ENCODE assay signal across 13 cellular contexts in genomic region chr2:106197878-106198277, GRCh38. TPM values are rescaled to one million over a fixed set of nuclear protein-coding genes. Genes with fewer than 3 reads are reported as not detected.
DNase-seq lines count a peak whose midpoint lies in the region; TF ChIP-seq lines count a peak whose summit lies in the region.
"Had no signal": no experiment of that assay in that cellular context is flagged by ENCODE, and none has a peak within 500 bp of the region (broad histone marks: within the 10 kb centered on the region; RNA-seq: fewer than 3 reads in every experiment).

No MANE protein-coding gene starts in this region.

- peaks cover 10% of the 10 kb centered on the region for H3K4me1 Mint-ChIP-seq in activated naive CD4-positive, alpha-beta T cell treated with anti-CD3 and anti-CD28 coated beads for 36 hours (ENCODE audit: low read depth)

- H3K23ac ChIP-seq in neuronal stem cell (ENCODE audit: low read depth, low read length, poor library complexity) = no peak overlapping the region

- H3K36me3 ChIP-seq in SJCRH30 = no peaks in the 10 kb centered on the region
- H3K36me3 ChIP-seq in esophagus muscularis mucosa = no peaks in the 10 kb centered on the region
- H3K36me3 ChIP-seq in osteoblast (ENCODE audit: insufficient read depth, low read length) = no peaks in the 10 kb centered on the region
- no peaks in the 10 kb centered on the region for H3K36me3 ChIP-seq in uterus
- H3K36me3 ChIP-seq in neuronal stem cell (replicated peaks in 1 of 2; ENCODE audit: control insufficient read depth in 2 of 2, insufficient read depth in 2 of 2, low read length in 2 of 2) = no peaks in the 10 kb centered on the region

- H3K9ac ChIP-seq in neuronal stem cell (ENCODE audit: low read depth, low read length, poor library complexity) = no peak overlapping the region

- no peak overlapping the region for H3K4me3 Mint-ChIP-seq in activated naive CD4-positive, alpha-beta T cell treated with anti-CD3 and anti-CD28 coated beads for 36 hours
- H3K4me3 Mint-ChIP-seq: GM23338; stimulated activated naive B cell treated with anti-CD40 and anti-IgM and Interleukin-4, amounts not matched to agents 10 μg/mL and 1 μg/mL and 100 μg/mL, for 72 hours had no signal

- no peak overlapping the region for H3K4ac ChIP-seq in neuronal stem cell (ENCODE audit: low read length)

- H3K79me1 ChIP-seq in neuronal stem cell (ENCODE audit: low read depth, low read length) = peaks cover 4% of the 10 kb centered on the region

- no peaks in the 10 kb centered on the region for H4K20me1 ChIP-seq in osteoblast (ENCODE audit: insufficient read depth, low read length)

- H3K4me1 ChIP-seq in SJCRH30 (peaks cover 30% of the 10 kb centered on the region), esophagus muscularis mucosa (peaks cover 3 to 28% (median 26%) of the 10 kb centered on the region in 4 donors), osteoblast (ENCODE audit: insufficient read depth, low read length) (peaks cover 17% of the 10 kb centered on the region), uterus (no peaks in the 10 kb centered on the region), neuronal stem cell (ENCODE audit: control insufficient read depth in 2 of 2, insufficient read depth in 1 of 2, low read depth in 1 of 2, low read length in 2 of 2) (peaks cover 4 to 5% of the 10 kb centered on the region in 2 donors)

- peak overlapping the region; percentile 44 for H3K27ac ChIP-seq in SJCRH30
- peak overlapping the region; percentile 55 to 71 (median 64) for H3K27ac ChIP-seq in esophagus muscularis mucosa (replicated peaks in 1 of 4)
- no peak overlapping the region for H3K27ac ChIP-seq in osteoblast (ENCODE audit: low read depth, low read length)
- no peak overlapping the region for H3K27ac ChIP-seq in uterus
- H3K27ac ChIP-seq in neuronal stem cell (replicated peaks; ENCODE audit: low read length) = no peak overlapping the region

- H3K4me3 ChIP-seq in SJCRH30 = no peak overlapping the region
- H3K4me3 ChIP-seq in esophagus muscularis mucosa = no peak overlapping the region
- H3K4me3 ChIP-seq in osteoblast (ENCODE audit: insufficient read depth, low read length) = no peak overlapping the region
- H3K4me3 ChIP-seq in uterus = no peak overlapping the region
- H3K4me3 ChIP-seq in neuronal stem cell (ENCODE audit: low read length in 2 of 2) = no peak overlapping the region
- H3K4me3 ChIP-seq: GM23338 had no signal

- no peak overlapping the region for H3K27ac Mint-ChIP-seq in activated naive CD4-positive, alpha-beta T cell treated with anti-CD3 and anti-CD28 coated beads for 36 hours
- H3K27ac Mint-ChIP-seq: activated naive CD4-positive, alpha-beta T cell treated with anti-CD3 and anti-CD28 coated beads, Interleukin-2, amount 50 U/mL, for 72 hours; GM23338; stimulated activated naive B cell treated with anti-CD40 and anti-IgM and Interleukin-4, amounts not matched to agents 10 μg/mL and 1 μg/mL and 100 μg/mL, for 72 hours had no signal

- in situ Hi-C loops in Caki2 (cut with HindIII; ENCODE audit: low pct_unique_long_range_greater_than_20kb, low sequenced_read_pairs) = no loop called here

- H2BK5ac ChIP-seq in neuronal stem cell (ENCODE audit: low read length) = no peak overlapping the region

- no peaks in the 10 kb centered on the region for H3K27me3 Mint-ChIP-seq in activated naive CD4-positive, alpha-beta T cell treated with anti-CD3 and anti-CD28 coated beads for 36 hours (ENCODE audit: low read depth)
- H3K27me3 Mint-ChIP-seq: stimulated activated naive B cell treated with anti-CD40 and anti-IgM and Interleukin-4, amounts not matched to agents 10 μg/mL and 1 μg/mL and 100 μg/mL, for 72 hours had no signal

- no peak overlapping the region for H2BK12ac ChIP-seq in neuronal stem cell (ENCODE audit: low read length)

- DNase-seq in Caki2 (ENCODE audit: low read depth) = peak; percentile 92
- peak; percentile 89 for DNase-seq in SJCRH30
- no peak for DNase-seq in esophagus muscularis mucosa (ENCODE audit: extremely low spot score)
- DNase-seq in osteoblast (ENCODE audit: insufficient read length, low spot score, missing footprints) = no peak
- DNase-seq in activated naive CD4-positive, alpha-beta T cell treated with anti-CD3 and anti-CD28 coated beads for 36 hours = no peak
- DNase-seq in uterus = no peak
- DNase-seq in NCI-H2196 treated with DMSO at 0.1 percent for 48 hours (lab: John Stamatoyannopoulos, UW; ENCODE audit: unreplicated experiment) = no peak
- no peak for DNase-seq in neuronal stem cell (ENCODE audit: low spot score)
- DNase-seq: midbrain; NCI-H187; stimulated activated naive B cell treated with anti-CD40 and anti-IgM and Interleukin-4, amounts not matched to agents 10 μg/mL and 1 μg/mL and 100 μg/mL, for 72 hours had no signal

- intact Hi-C loops in esophagus muscularis mucosa (cut with DNase I) (loop anchor here (10.0 kb wide), 2 partner anchors 93 to 863 kb away; partner anchors contain the start of gene C2orf49), uterus (cut with DNase I; ENCODE audit: low total_unique reads) (loop anchor here (10.0 kb wide), 1 partner anchor 453 kb away; the partner anchor contains the start of gene NCK2)
- intact Hi-C loops in activated naive CD4-positive, alpha-beta T cell treated with anti-CD3 and anti-CD28 coated beads for 36 hours (cut with micrococcal nuclease) = loop anchor here (10.0 kb wide), 1 partner anchor 1163 kb away; the partner anchor contains the start of gene MRPS9

- no peak for TF ChIP-seq CTCF in esophagus muscularis mucosa (IDR thresholded peaks at IDR 0.05)
- no peak for TF ChIP-seq CTCF in osteoblast (IDR thresholded peaks at IDR 0.05; ENCODE audit: extremely low read depth, low read depth, low read length)
- no peak for TF ChIP-seq CTCF in uterus (IDR thresholded peaks at IDR 0.05)

- no peak overlapping the region for H2AFZ ChIP-seq in osteoblast (ENCODE audit: low read length)
- no peak overlapping the region for H2AFZ ChIP-seq in neuronal stem cell (ENCODE audit: low read length)
- H2AFZ ChIP-seq: GM23338 had no signal

- H3K9me3 ChIP-seq in SJCRH30 (replicated peaks) = no peaks in the 10 kb centered on the region
- H3K9me3 ChIP-seq in esophagus muscularis mucosa = no peaks in the 10 kb centered on the region
- H3K9me3 ChIP-seq in osteoblast (ENCODE audit: low read depth, low read length) = no peaks in the 10 kb centered on the region
- H3K9me3 ChIP-seq in uterus = no peaks in the 10 kb centered on the region
- H3K9me3 ChIP-seq in neuronal stem cell (replicated peaks in 1 of 2; ENCODE audit: control insufficient read depth in 2 of 2, insufficient read depth in 1 of 2, low read depth in 1 of 2, low read length in 2 of 2) = no peaks in the 10 kb centered on the region

- H3K36me3 Mint-ChIP-seq in activated naive CD4-positive, alpha-beta T cell treated with anti-CD3 and anti-CD28 coated beads for 36 hours (ENCODE audit: low read depth) = peaks cover under 1% of the 10 kb centered on the region

- no peak overlapping the region for H4K91ac ChIP-seq in neuronal stem cell (ENCODE audit: low read depth, low read length, poor library complexity)

- peaks cover 6% of the 10 kb centered on the region for H3K79me2 ChIP-seq in osteoblast (ENCODE audit: insufficient read depth, low read length)

- H4K8ac ChIP-seq in neuronal stem cell (ENCODE audit: low read depth, low read length) = no peak overlapping the region

- CTCF ChIA-PET in activated naive CD4-positive, alpha-beta T cell treated with anti-CD3 and anti-CD28 coated beads for 36 hours (lab: Charles Lee) = no interaction called here

- no peak for TF ChIP-seq EP300 in esophagus muscularis mucosa (IDR thresholded peaks at IDR 0.05)

- WGBS in esophagus muscularis mucosa = 20% methylated on average over 3 of the region's 3 CpGs
- no CpG with 5 or more reads among the region's 3 CpGs for WGBS in neuronal stem cell (ENCODE audit: extremely low coverage in 2 of 2, insufficient read length in 2 of 2, insufficient replicate concordance in 1 of 2), 2 donors

- no peaks in the 10 kb centered on the region for H3K27me3 ChIP-seq in SJCRH30
- no peaks in the 10 kb centered on the region for H3K27me3 ChIP-seq in esophagus muscularis mucosa
- peaks cover 12% of the 10 kb centered on the region for H3K27me3 ChIP-seq in osteoblast (ENCODE audit: insufficient read depth, low read length)
- no peaks in the 10 kb centered on the region for H3K27me3 ChIP-seq in uterus
- no peaks in the 10 kb centered on the region for H3K27me3 ChIP-seq in neuronal stem cell (ENCODE audit: control insufficient read depth in 3 of 3, insufficient read depth in 3 of 3, low read depth in 1 of 3, low read length in 3 of 3)

- H3K14ac ChIP-seq in neuronal stem cell (ENCODE audit: low read length) = no peak overlapping the region

- H2AK5ac ChIP-seq in neuronal stem cell (ENCODE audit: low read depth, low read length) = no peak overlapping the region

- no peak overlapping the region for H3K18ac ChIP-seq in neuronal stem cell (ENCODE audit: low read length)

- TF ChIP-seq POLR2A in esophagus muscularis mucosa (IDR thresholded peaks at IDR 0.05; ENCODE audit: low read depth) (no peak), uterus (IDR thresholded peaks at IDR 0.05) (no peak)

- H3K9me3 Mint-ChIP-seq in activated naive CD4-positive, alpha-beta T cell treated with anti-CD3 and anti-CD28 coated beads for 36 hours = no peaks in the 10 kb centered on the region
- H3K9me3 Mint-ChIP-seq: activated naive CD4-positive, alpha-beta T cell treated with anti-CD3 and anti-CD28 coated beads, Interleukin-2, amount 50 U/mL, for 72 hours; GM23338; stimulated activated naive B cell treated with anti-CD40 and anti-IgM and Interleukin-4, amounts not matched to agents 10 μg/mL and 1 μg/mL and 100 μg/mL, for 72 hours had no signal

- no peak overlapping the region for H2BK120ac ChIP-seq in neuronal stem cell (ENCODE audit: low read depth, low read length)

- peak overlapping the region; percentile 1 for H3K4me2 ChIP-seq in osteoblast (ENCODE audit: insufficient read depth, low read length)
- H3K4me2 ChIP-seq in neuronal stem cell (ENCODE audit: insufficient read depth, low read length, poor library complexity, severe bottlenecking) = no peak overlapping the region
- H3K4me2 ChIP-seq: GM23338 had no signal

- H2BK15ac ChIP-seq in neuronal stem cell (ENCODE audit: low read length) = no peak overlapping the region

RNA-seq across cellular contexts. Expression of gene UXS1, which starts 3.8 kb away (rescaled TPM):
- 174 and 197 TPM in 2 replicates for total RNA-seq in Caki2 (2014; rRNA removed; shearing (Covaris generic); ENCODE audit: low replicate concordance)
- total RNA-seq in SJCRH30 (2014; rRNA removed; shearing (Covaris generic)) = 47.3 and 48.8 TPM in 2 replicates
- total RNA-seq in esophagus muscularis mucosa (10 to 100 TPM; 31.0 to 42.4 (median 36.8) TPM), osteoblast (22.8 and 31.5 TPM in 2 replicates), uterus (100 to 1,000 TPM in 1 of 4 donors, 10 to 100 TPM in 3; 26.2 to 103 (median 74.8) TPM)
- total RNA-seq in activated naive CD4-positive, alpha-beta T cell treated with anti-CD3 and anti-CD28 coated beads for 36 hours = 10 to 100 TPM; 36.2 to 41.9 TPM
- 47.7 TPM for polyA plus RNA-seq in neuronal stem cell (2013, experiment 1 of 2)
- 48.4 TPM for polyA plus RNA-seq in neuronal stem cell (2013, experiment 2 of 2)

Comparison
In these comparisons a context has a peak if more than half of its experiments do, and no peak if none do; other contexts are left out.
1. DNase-seq: peak in Caki2 (single experiment) and SJCRH30 (2 of 2); none in esophagus muscularis mucosa (single experiment), osteoblast (single experiment), activated naive CD4-positive, alpha-beta T cell treated with anti-CD3 and anti-CD28 coated beads for 36 hours (single experiment), uterus (0 of 2), NCI-H2196 treated with DMSO at 0.1 percent for 48 hours (single experiment) and neuronal stem cell (single experiment).
2. H3K27ac ChIP-seq: peak in SJCRH30 (single experiment) and esophagus muscularis mucosa (4 of 4); none in osteoblast (single experiment), uterus (0 of 2) and neuronal stem cell (single experiment).